Comparison of ENCODE assay signal across 22 cellular contexts in the genomic region with DNA sequence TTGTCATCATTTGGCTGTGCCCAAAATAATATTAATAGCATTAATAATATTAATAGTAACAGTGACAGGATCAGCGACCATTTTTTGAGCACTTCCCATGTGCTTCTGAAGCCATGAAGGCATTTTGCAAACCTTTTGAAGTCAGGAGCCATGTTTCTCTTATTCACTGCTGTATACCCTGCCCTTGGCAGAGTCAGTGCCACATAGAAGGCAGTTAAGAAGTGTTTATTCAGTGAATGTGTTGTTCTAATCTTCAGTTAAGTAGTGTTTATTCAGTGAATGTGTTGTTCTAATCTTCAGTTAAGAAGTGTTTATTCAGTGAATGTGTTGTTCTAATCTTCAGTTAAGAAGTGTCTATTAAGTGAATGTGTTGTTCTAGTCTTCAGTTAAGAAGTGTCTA.
A peak's percentile ranks its signal among the peaks of the same experiment; 100 is the strongest.
DNase-seq lines count a peak whose midpoint lies in the region; ATAC-seq, FAIRE-seq and TF ChIP-seq lines count a peak whose summit lies in the region.
"Had no signal": no experiment of that assay in that cellular context is flagged by ENCODE, and none has a peak within 500 bp of the region (broad histone marks: within the 10 kb centered on the region; RNA-seq: fewer than 3 reads in every experiment).

No MANE protein-coding gene starts in this region.

- no peaks in the 10 kb centered on the region for H3K36me3 ChIP-seq in lower lobe of right lung
- no peaks in the 10 kb centered on the region for H3K36me3 ChIP-seq in MG63
- H3K36me3 ChIP-seq: SJCRH30 had no signal

- H3K4me1 Mint-ChIP-seq in nephron progenitor cell: no peaks in the 10 kb centered on the region
- H3K4me1 Mint-ChIP-seq: B cell, CD14-positive monocyte had no signal

- H3K27ac Mint-ChIP-seq in nephron progenitor cell: no peak overlapping the region
- H3K27ac Mint-ChIP-seq: B cell, CD14-positive monocyte had no signal

- peaks cover 4% of the 10 kb centered on the region for H3K27me3 Mint-ChIP-seq in nephron progenitor cell (ENCODE audit: low read depth, poor library complexity)
- H3K27me3 Mint-ChIP-seq: B cell had no signal

- H3K27ac ChIP-seq in lower lobe of right lung: no peak overlapping the region
- H3K27ac ChIP-seq: A549, SJCRH30 had no signal

- H3K36me3 Mint-ChIP-seq in nephron progenitor cell (ENCODE audit: low read depth): no peaks in the 10 kb centered on the region
- H3K36me3 Mint-ChIP-seq: CD14-positive monocyte had no signal

- H3K4me3 Mint-ChIP-seq in nephron progenitor cell: no peak overlapping the region
- H3K4me3 Mint-ChIP-seq: B cell, CD14-positive monocyte had no signal

- H3K4me3 ChIP-seq in lower lobe of right lung (no peak overlapping the region), MG63 (no peak overlapping the region)
- H3K4me3 ChIP-seq: A549, SJCRH30 had no signal

- DNase-seq in DMS53 (lab: John Stamatoyannopoulos, UW) (peak; percentile 74), GM12891 (ENCODE audit: insufficient read length, low spot score) (no peak), NCI-H510A treated with DMSO at 0.1 percent for 48 hours (lab: John Stamatoyannopoulos, UW) (peak; percentile 87), lower lobe of right lung (no peak), nephron progenitor cell (no peak), MG63 (no peak)
- DNase-seq: GDM1, MM.1S, NCI-H1048, NCI-H1436 treated with DMSO at 0.1 percent for 48 hours, NCI-H1930, NCI-H446, NCI-H82, OCI-M1, SJCRH30, T-helper 1 cell had no signal

- ATAC-seq in lower lobe of right lung: peak; percentile 50 to 61
- no peak for ATAC-seq in GM19467 (IDR thresholded peaks at IDR 0.05; ENCODE audit: unreplicated experiment)
- ATAC-seq: A549 had no signal

- no peak for TF ChIP-seq CTCF in lower lobe of right lung (IDR thresholded peaks at IDR 0.05)
- no peak for TF ChIP-seq CTCF in nephron progenitor cell (IDR thresholded peaks at IDR 0.05)

- no peaks in the 10 kb centered on the region for H3K4me1 ChIP-seq in lower lobe of right lung
- H3K4me1 ChIP-seq: A549, SJCRH30 had no signal

- TF ChIP-seq POLR2A in GM12891 (IDR thresholded peaks at IDR 0.05; ENCODE audit: low read depth, low read length): no peak

- peak; percentile 50 for FAIRE-seq in GM12891 (lab: Jason Lieb, UNC)
- FAIRE-seq: A549, H54, RCC 7860 had no signal

- intact Hi-C loops in lower lobe of right lung (cut with DNase I): no loop called here

- H3K27me3 ChIP-seq in lower lobe of right lung (ENCODE audit: low read depth) (no peaks in the 10 kb centered on the region), MG63 (no peaks in the 10 kb centered on the region)
- H3K27me3 ChIP-seq: SJCRH30 had no signal

- no peaks in the 10 kb centered on the region for H3K9me3 Mint-ChIP-seq in nephron progenitor cell

- H3K9me3 ChIP-seq in lower lobe of right lung: no peaks in the 10 kb centered on the region
- H3K9me3 ChIP-seq in MG63: no peaks in the 10 kb centered on the region
- H3K9me3 ChIP-seq: A549, SJCRH30 had no signal

TF ChIP-seq in GM12891, 5 proteins besides CTCF, POLR2A, EP300 and RAD21:
- TF ChIP-seq TAF1 (IDR thresholded peaks at IDR 0.05; ENCODE audit: low read depth, low read length): no peak
- no peak for TF ChIP-seq POU2F2 (IDR thresholded peaks at IDR 0.05; ENCODE audit: low read depth, low read length)

Comparison
In these comparisons a context has a peak if more than half of its experiments do, and no peak if none do; other contexts are left out.
1. DNase-seq: peak in DMS53 (single experiment) and NCI-H510A treated with DMSO at 0.1 percent for 48 hours (single experiment); none in GM12891 (single experiment), lower lobe of right lung (single experiment), nephron progenitor cell (single experiment) and MG63 (single experiment).